Comparison of ENCODE assay signal across 20 cellular contexts in the genomic region with DNA sequence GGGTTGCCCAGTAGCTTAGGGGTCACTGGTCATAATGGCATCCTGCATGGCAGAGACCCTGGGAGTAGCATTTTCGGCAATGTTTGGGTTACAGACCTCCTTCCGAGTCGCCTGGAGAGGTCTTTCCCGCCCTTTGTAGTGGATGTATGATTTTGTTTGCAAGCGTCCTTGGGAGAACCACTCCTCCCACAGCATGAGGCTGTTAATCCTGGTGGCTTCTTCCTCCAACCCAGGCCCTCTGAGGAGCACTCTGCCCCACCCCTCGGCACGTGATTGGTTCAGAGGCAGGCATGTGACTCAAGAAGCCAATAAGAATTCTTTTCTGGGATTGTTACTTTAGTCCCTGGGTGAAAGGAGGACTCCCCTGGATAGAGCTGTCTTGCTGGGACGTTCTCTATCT.
"Had no signal": no experiment of that assay in that cellular context is flagged by ENCODE, and none has a peak within 500 bp of the region (broad histone marks: within the 10 kb centered on the region; RNA-seq: fewer than 3 reads in every experiment).

No MANE protein-coding gene starts in this region.

- ATAC-seq: activated CD8-positive, alpha-beta T cell treated with anti-CD3 and anti-CD28 coated beads, Interleukin-2, amount 10 ng/mL, durations not matched to agents 7 days and 5 days; activated naive CD4-positive, alpha-beta T cell treated with anti-CD3 and anti-CD28 coated beads, Interleukin-2, amount 50 U/mL, for 72 hours; activated T-cell treated with anti-CD3 and anti-CD28 coated beads, Interleukin-2, amount 50 U/mL, for 72 hours; body of pancreas; right cardiac atrium had no signal

- FAIRE-seq: small intestine had no signal

- H3K27me3 ChIP-seq: body of pancreas, colonic mucosa, esophagus muscularis mucosa had no signal

- H3K4me1 ChIP-seq: colonic mucosa, esophagus muscularis mucosa, prostate gland had no signal

- DNase-seq: activated CD4-positive, alpha-beta T cell treated with anti-CD3 and anti-CD28 coated beads, Interleukin-2, amount 10 ng/mL, durations not matched to agents 24 days and 14 days; activated CD4-positive, CD25-positive, alpha-beta regulatory T cell; activated CD8-positive, alpha-beta memory T cell treated with anti-CD3 and anti-CD28 coated beads, Interleukin-2, amount 50 U/mL, for 4 hours; activated CD8-positive, alpha-beta T cell treated with anti-CD3 and anti-CD28 coated beads, Interleukin-2, amount 10 ng/mL, durations not matched to agents 7 days and 5 days; activated gamma-delta T cell; activated T-cell treated with anti-CD3 and anti-CD28 coated beads, Interleukin-2, amount 50 U/mL, for 72 hours; amygdala; body of pancreas; central memory CD4-positive, alpha-beta T cell; colonic mucosa; hippocampal formation; nephron progenitor cell; right cardiac atrium; small intestine; stimulated activated CD4-positive, alpha-beta T cell treated with anti-CD3 and anti-CD28 coated beads, Interleukin-4, amount 100 ng/mL, for 4 hours; stimulated activated CD8-positive, alpha-beta memory T cell treated with anti-CD3 and anti-CD28 coated beads, Interleukin-4, amount 100 ng/mL, for 48 hours; stimulated activated naive CD4-positive, alpha-beta T cell treated with Interleukin-2 at 50 U/mL for 16 hours had no signal

- H3K36me3 ChIP-seq: colonic mucosa, esophagus muscularis mucosa, prostate gland had no signal

- H3K4me3 ChIP-seq: body of pancreas, colonic mucosa, esophagus muscularis mucosa, prostate gland had no signal

- H3K9me3 ChIP-seq: body of pancreas, colonic mucosa, esophagus muscularis mucosa, prostate gland had no signal

- H3K27ac ChIP-seq: body of pancreas, colonic mucosa, esophagus muscularis mucosa, prostate gland had no signal
